17 cellular contexts compared by ENCODE assay signal in genomic region chr18:22210331-22210754, GRCh38. TPM values are rescaled to one million over a fixed set of nuclear protein-coding genes. Genes with fewer than 3 reads are reported as not detected.
DNase-seq lines count a peak whose midpoint lies in the region; ATAC-seq and TF ChIP-seq lines count a peak whose summit lies in the region.
"Had no signal": no experiment of that assay in that cellular context is flagged by ENCODE, and none has a peak within 500 bp of the region (broad histone marks: within the 10 kb centered on the region; RNA-seq: fewer than 3 reads in every experiment).

No MANE protein-coding gene starts in this region.

- peaks cover 6% of the 10 kb centered on the region for H3K4me1 Mint-ChIP-seq in type B pancreatic cell (ENCODE audit: unreplicated experiment)
- H3K4me1 Mint-ChIP-seq: activated T-helper 17 cell treated with anti-CD3 and anti-CD28 coated beads, Interleukin-2, amount 50 U/mL, for 72 hours had no signal

- H3K4me3 ChIP-seq in epithelial cell of esophagus (ENCODE audit: low read length), result no peak overlapping the region

- no peaks in the 10 kb centered on the region for H3K9me3 Mint-ChIP-seq in type B pancreatic cell
- H3K9me3 Mint-ChIP-seq: activated CD8-positive, alpha-beta T cell treated with anti-CD3 and anti-CD28 coated beads for 36 hours; activated T-helper 17 cell treated with anti-CD3 and anti-CD28 coated beads, Interleukin-2, amount 50 U/mL, for 72 hours; stimulated activated naive CD8-positive, alpha-beta T cell treated with anti-CD3 and anti-CD28 coated beads, Interleukin-15, amount 100 ng/mL, for 72 hours had no signal

- intact Hi-C loops in Right ventricle myocardium inferior (cut with DNase I), result no loop called here
- intact Hi-C loops in cardiac septum (cut with DNase I), result no loop called here

- H3K4me3 Mint-ChIP-seq in type B pancreatic cell, result no peak overlapping the region
- H3K4me3 Mint-ChIP-seq: activated CD8-positive, alpha-beta T cell treated with anti-CD3 and anti-CD28 coated beads for 36 hours; activated T-helper 17 cell treated with anti-CD3 and anti-CD28 coated beads, Interleukin-2, amount 50 U/mL, for 72 hours; stimulated activated naive CD8-positive, alpha-beta T cell treated with anti-CD3 and anti-CD28 coated beads, Interleukin-15, amount 100 ng/mL, for 72 hours had no signal

- no peaks in the 10 kb centered on the region for H3K36me3 Mint-ChIP-seq in type B pancreatic cell

- DNase-seq in Right ventricle myocardium inferior (ENCODE audit: missing footprints) (no peak), cardiac septum (ENCODE audit: low spot score) (no peak), epithelial cell of esophagus (ENCODE audit: low read depth) (peak; percentile 39), kidney tubule cell (ENCODE audit: low spot score) (peak; percentile 94), type B pancreatic cell (ENCODE audit: extremely low spot score, unreplicated experiment) (no peak), NCI-H2196 treated with DMSO at 0.1 percent for 48 hours (lab: John Stamatoyannopoulos, UW; ENCODE audit: unreplicated experiment) (no peak), T-helper 9 cell (no peak)
- DNase-seq: activated CD8-positive, alpha-beta T cell treated with anti-CD3 and anti-CD28 coated beads for 36 hours; foreskin keratinocyte; Kasumi-1; NCI-H1436 treated with DMSO at 0.1 percent for 48 hours; NCI-H446 treated with DMSO at 0.1 percent for 48 hours; occipital lobe; stimulated activated naive CD8-positive, alpha-beta T cell treated with anti-CD3 and anti-CD28 coated beads, Interleukin-15, amount 100 ng/mL, for 72 hours had no signal

- H3K27me3 Mint-ChIP-seq in type B pancreatic cell, result peaks cover 6% of the 10 kb centered on the region
- H3K27me3 Mint-ChIP-seq: stimulated activated naive CD8-positive, alpha-beta T cell treated with anti-CD3 and anti-CD28 coated beads, Interleukin-15, amount 100 ng/mL, for 72 hours had no signal

- TF ChIP-seq CTCF in epithelial cell of esophagus (IDR thresholded peaks at IDR 0.05; ENCODE audit: insufficient read depth, low read depth, low read length, missing control alignments) (no peak), type B pancreatic cell (conservative IDR thresholded peaks at IDR 0.05) (no peak)

- peak overlapping the region; percentile 35 for H3K27ac Mint-ChIP-seq in type B pancreatic cell
- H3K27ac Mint-ChIP-seq: activated CD8-positive, alpha-beta T cell treated with anti-CD3 and anti-CD28 coated beads for 36 hours; activated T-helper 17 cell treated with anti-CD3 and anti-CD28 coated beads, Interleukin-2, amount 50 U/mL, for 72 hours; stimulated activated naive CD8-positive, alpha-beta T cell treated with anti-CD3 and anti-CD28 coated beads, Interleukin-15, amount 100 ng/mL, for 72 hours had no signal

- ATAC-seq in Right ventricle myocardium inferior, result peak; percentile 2
- ATAC-seq in GM21717 (IDR thresholded peaks at IDR 0.05; ENCODE audit: unreplicated experiment), result no peak
- ATAC-seq: activated CD8-positive, alpha-beta T cell treated with anti-CD3 and anti-CD28 coated beads for 36 hours; activated T-helper 17 cell treated with anti-CD3 and anti-CD28 coated beads, Interleukin-2, amount 50 U/mL, for 72 hours; foreskin keratinocyte; stimulated activated naive CD8-positive, alpha-beta T cell treated with anti-CD3 and anti-CD28 coated beads, Interleukin-15, amount 100 ng/mL, for 72 hours had no signal

RNA-seq across cellular contexts. Expression of gene GATA6, which starts 41.0 kb away (rescaled TPM):
- total RNA-seq in Right ventricle myocardium inferior (56.3 TPM), cardiac septum (76.2 TPM), type B pancreatic cell (ENCODE audit: low replicate concordance) (37.7 and 39.8 TPM in 2 replicates)
- total RNA-seq: activated CD8-positive, alpha-beta T cell treated with anti-CD3 and anti-CD28 coated beads for 36 hours; activated T-helper 17 cell treated with anti-CD3 and anti-CD28 coated beads, Interleukin-2, amount 50 U/mL, for 72 hours; OCI-LY7 had no signal

Comparison
In these comparisons a context has a peak if more than half of its experiments do, and no peak if none do; other contexts are left out.
1. DNase-seq: peak in epithelial cell of esophagus (single experiment) and kidney tubule cell (single experiment); none in Right ventricle myocardium inferior (single experiment), cardiac septum (single experiment), type B pancreatic cell (single experiment), NCI-H2196 treated with DMSO at 0.1 percent for 48 hours (single experiment) and T-helper 9 cell (single experiment).